Comparison of ENCODE assay signal across 1 cellular context in genomic region chr14:104585966-104586702, GRCh38.
TF ChIP-seq lines count a peak whose summit lies in the region.

No MANE protein-coding gene starts in this region.

TF ChIP-seq in HepG2, 621 proteins besides CTCF, POLR2A, EP300 and RAD21:
- TF ChIP-seq MAFK (conservative IDR thresholded peaks at IDR 0.05 in 1 of 2, IDR thresholded peaks at IDR 0.05 in 1 of 2; ENCODE audit: low read length in 2 of 2), result 0 out of 4 replicates have a peak, but pooled peaks of 1 of the 2 experiments have one; percentile 8
- 0 out of 2 replicates have a peak, but pooled peaks have one; percentile 15 for TF ChIP-seq EZH2 (conservative IDR thresholded peaks at IDR 0.05; ENCODE audit: low read depth, low read length)
- no peak for TF ChIP-seq SOX6 (IDR thresholded peaks at IDR 0.05)
- no peak for TF ChIP-seq SOX6 (CRISPR knock-in tag; IDR thresholded peaks at IDR 0.05)
